14 cellular contexts compared by ENCODE assay signal in genomic region chr17:565506-565905, GRCh38.
DNase-seq lines count a peak whose midpoint lies in the region; ATAC-seq and TF ChIP-seq lines count a peak whose summit lies in the region.
"Had no signal": no experiment of that assay in that cellular context is flagged by ENCODE, and none has a peak within 500 bp of the region (broad histone marks: within the 10 kb centered on the region; RNA-seq: fewer than 3 reads in every experiment).

No MANE protein-coding gene starts in this region.

- intact Hi-C loops in psoas muscle (cut with DNase I) = loop anchor here in 1 of 2 donors (10.0 kb wide), 1 partner anchor 119 kb away; no protein-coding TSS in a partner anchor

- H3K27ac ChIP-seq in psoas muscle = no peak overlapping the region
- H3K27ac ChIP-seq: ovary had no signal

- H3K9me3 ChIP-seq in psoas muscle = no peaks in the 10 kb centered on the region
- H3K9me3 ChIP-seq: ovary had no signal

- H3K4me3 ChIP-seq in fibroblast of pulmonary artery (replicated peaks; ENCODE audit: low read depth, low read length) = no peak overlapping the region
- H3K4me3 ChIP-seq in psoas muscle = no peak overlapping the region
- H3K4me3 ChIP-seq: ovary had no signal

- H3K27me3 ChIP-seq in psoas muscle (ENCODE audit: insufficient read depth in 3 of 3, low read length in 2 of 3) = no peaks in the 10 kb centered on the region
- H3K27me3 ChIP-seq: ovary had no signal

- peak; percentile 47; the same call in 1 of the 3 replicates for ATAC-seq in SK-N-SH treated with all-trans-retinoic acid at 6 μM for 48 hours
- ATAC-seq in psoas muscle = peak in 3 of 4 donors; percentile 25 to 33 (median 26)
- no peak for ATAC-seq in HG02970 (IDR thresholded peaks at IDR 0.05; ENCODE audit: low FRiP score, unreplicated experiment)
- ATAC-seq: CD8-positive, alpha-beta T cell; stimulated activated memory B cell treated with anti-CD40 and anti-IgM and Interleukin-4, amounts not matched to agents 10 μg/mL and 1 μg/mL and 100 μg/mL, for 72 hours had no signal

- peaks cover 0 to 16% of the 10 kb centered on the region in 2 donors for H3K36me3 ChIP-seq in psoas muscle (ENCODE audit: insufficient read depth in 1 of 2, low read depth in 1 of 2)
- H3K36me3 ChIP-seq: ovary had no signal

- TF ChIP-seq CTCF in fibroblast of pulmonary artery (IDR thresholded peaks at IDR 0.05; ENCODE audit: low read length, missing control alignments) = peak; percentile 19
- TF ChIP-seq CTCF in psoas muscle (IDR thresholded peaks at IDR 0.05) = no peak

- DNase-seq in DMS53 (lab: John Stamatoyannopoulos, UW) = peak; percentile 10
- DNase-seq in DMS53 treated with DMSO at 0.1 percent for 48 hours (lab: John Stamatoyannopoulos, UW; ENCODE audit: unreplicated experiment) = no peak
- no peak for DNase-seq in fibroblast of pulmonary artery (ENCODE audit: low read depth)
- DNase-seq in psoas muscle = no peak
- DNase-seq in mucosa of gallbladder (ENCODE audit: low spot score) = no peak
- no peak for DNase-seq in NCI-H510A (lab: John Stamatoyannopoulos, UW)
- DNase-seq: activated naive CD8-positive, alpha-beta T cell treated with anti-CD3 and anti-CD28 coated beads, Interleukin-2, amount 10 ng/mL, durations not matched to agents 7 days and 5 days; activated T-cell treated with anti-CD3 and anti-CD28 coated beads, Interleukin-2, amount 50 U/mL, for 1 hour; CD8-positive, alpha-beta T cell; midbrain; ovary had no signal

- H3K4me1 ChIP-seq in psoas muscle = peaks cover 19% of the 10 kb centered on the region

- WGBS in psoas muscle, 3 donors = 71 to 79% (median 75%) methylated on average over 11 of the region's 11 CpGs

TF ChIP-seq in SK-N-SH treated with all-trans-retinoic acid at 6 μM for 48 hours, 23 proteins besides CTCF, POLR2A, EP300 and RAD21:
- TF ChIP-seq ZFP30 (CRISPR knock-in tag; IDR thresholded peaks at IDR 0.05) (no peak), OSR1 (CRISPR knock-in tag; IDR thresholded peaks at IDR 0.05) (no peak), ISL1 (CRISPR knock-in tag; IDR thresholded peaks at IDR 0.05) (no peak), GLIS3 (CRISPR knock-in tag; IDR thresholded peaks at IDR 0.05) (no peak), CSRNP3 (CRISPR knock-in tag; IDR thresholded peaks at IDR 0.05) (no peak), CSDC2 (CRISPR knock-in tag; IDR thresholded peaks at IDR 0.05) (no peak)
- TF ChIP-seq, protein P1, sequence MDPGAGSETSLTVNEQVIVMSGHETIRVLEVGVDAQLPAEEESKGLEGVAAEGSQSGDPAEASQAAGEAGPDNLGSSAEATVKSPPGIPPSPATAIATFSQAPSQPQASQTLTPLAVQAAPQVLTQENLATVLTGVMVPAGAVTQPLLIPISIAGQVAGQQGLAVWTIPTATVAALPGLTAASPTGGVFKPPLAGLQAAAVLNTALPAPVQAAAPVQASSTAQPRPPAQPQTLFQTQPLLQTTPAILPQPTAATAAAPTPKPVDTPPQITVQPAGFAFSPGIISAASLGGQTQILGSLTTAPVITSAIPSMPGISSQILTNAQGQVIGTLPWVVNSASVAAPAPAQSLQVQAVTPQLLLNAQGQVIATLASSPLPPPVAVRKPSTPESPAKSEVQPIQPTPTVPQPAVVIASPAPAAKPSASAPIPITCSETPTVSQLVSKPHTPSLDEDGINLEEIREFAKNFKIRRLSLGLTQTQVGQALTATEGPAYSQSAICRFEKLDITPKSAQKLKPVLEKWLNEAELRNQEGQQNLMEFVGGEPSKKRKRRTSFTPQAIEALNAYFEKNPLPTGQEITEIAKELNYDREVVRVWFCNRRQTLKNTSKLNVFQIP (CRISPR knock-in tag; IDR thresholded peaks at IDR 0.05; ENCODE audit: borderline replicate concordance, low read depth) = no peak
